Comparison of ENCODE assay signal across 1 cellular context in genomic region chr17:43359469-43360105, GRCh38.
TF ChIP-seq lines count a peak whose summit lies in the region.

No MANE protein-coding gene starts in this region.

TF ChIP-seq in GM12878, 131 proteins besides CTCF, POLR2A, EP300 and RAD21 (continued from another document):
- TF ChIP-seq, protein P1, sequence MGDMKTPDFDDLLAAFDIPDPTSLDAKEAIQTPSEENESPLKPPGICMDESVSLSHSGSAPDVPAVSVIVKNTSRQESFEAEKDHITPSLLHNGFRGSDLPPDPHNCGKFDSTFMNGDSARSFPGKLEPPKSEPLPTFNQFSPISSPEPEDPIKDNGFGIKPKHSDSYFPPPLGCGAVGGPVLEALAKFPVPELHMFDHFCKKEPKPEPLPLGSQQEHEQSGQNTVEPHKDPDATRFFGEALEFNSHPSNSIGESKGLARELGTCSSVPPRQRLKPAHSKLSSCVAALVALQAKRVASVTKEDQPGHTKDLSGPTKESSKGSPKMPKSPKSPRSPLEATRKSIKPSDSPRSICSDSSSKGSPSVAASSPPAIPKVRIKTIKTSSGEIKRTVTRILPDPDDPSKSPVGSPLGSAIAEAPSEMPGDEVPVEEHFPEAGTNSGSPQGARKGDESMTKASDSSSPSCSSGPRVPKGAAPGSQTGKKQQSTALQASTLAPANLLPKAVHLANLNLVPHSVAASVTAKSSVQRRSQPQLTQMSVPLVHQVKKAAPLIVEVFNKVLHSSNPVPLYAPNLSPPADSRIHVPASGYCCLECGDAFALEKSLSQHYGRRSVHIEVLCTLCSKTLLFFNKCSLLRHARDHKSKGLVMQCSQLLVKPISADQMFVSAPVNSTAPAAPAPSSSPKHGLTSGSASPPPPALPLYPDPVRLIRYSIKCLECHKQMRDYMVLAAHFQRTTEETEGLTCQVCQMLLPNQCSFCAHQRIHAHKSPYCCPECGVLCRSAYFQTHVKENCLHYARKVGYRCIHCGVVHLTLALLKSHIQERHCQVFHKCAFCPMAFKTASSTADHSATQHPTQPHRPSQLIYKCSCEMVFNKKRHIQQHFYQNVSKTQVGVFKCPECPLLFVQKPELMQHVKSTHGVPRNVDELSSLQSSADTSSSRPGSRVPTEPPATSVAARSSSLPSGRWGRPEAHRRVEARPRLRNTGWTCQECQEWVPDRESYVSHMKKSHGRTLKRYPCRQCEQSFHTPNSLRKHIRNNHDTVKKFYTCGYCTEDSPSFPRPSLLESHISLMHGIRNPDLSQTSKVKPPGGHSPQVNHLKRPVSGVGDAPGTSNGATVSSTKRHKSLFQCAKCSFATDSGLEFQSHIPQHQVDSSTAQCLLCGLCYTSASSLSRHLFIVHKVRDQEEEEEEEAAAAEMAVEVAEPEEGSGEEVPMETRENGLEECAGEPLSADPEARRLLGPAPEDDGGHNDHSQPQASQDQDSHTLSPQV (IDR thresholded peaks at IDR 0.05), result no peak
- TF ChIP-seq SREBF1 (IDR thresholded peaks at IDR 0.05; ENCODE audit: low read length) (no peak), RUNX3 (IDR thresholded peaks at IDR 0.05; ENCODE audit: low read length) (no peak)
- TF ChIP-seq, protein P2, sequence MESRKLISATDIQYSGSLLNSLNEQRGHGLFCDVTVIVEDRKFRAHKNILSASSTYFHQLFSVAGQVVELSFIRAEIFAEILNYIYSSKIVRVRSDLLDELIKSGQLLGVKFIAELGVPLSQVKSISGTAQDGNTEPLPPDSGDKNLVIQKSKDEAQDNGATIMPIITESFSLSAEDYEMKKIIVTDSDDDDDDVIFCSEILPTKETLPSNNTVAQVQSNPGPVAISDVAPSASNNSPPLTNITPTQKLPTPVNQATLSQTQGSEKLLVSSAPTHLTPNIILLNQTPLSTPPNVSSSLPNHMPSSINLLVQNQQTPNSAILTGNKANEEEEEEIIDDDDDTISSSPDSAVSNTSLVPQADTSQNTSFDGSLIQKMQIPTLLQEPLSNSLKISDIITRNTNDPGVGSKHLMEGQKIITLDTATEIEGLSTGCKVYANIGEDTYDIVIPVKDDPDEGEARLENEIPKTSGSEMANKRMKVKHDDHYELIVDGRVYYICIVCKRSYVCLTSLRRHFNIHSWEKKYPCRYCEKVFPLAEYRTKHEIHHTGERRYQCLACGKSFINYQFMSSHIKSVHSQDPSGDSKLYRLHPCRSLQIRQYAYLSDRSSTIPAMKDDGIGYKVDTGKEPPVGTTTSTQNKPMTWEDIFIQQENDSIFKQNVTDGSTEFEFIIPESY (IDR thresholded peaks at IDR 0.05), result no peak
- TF ChIP-seq, protein P3, sequence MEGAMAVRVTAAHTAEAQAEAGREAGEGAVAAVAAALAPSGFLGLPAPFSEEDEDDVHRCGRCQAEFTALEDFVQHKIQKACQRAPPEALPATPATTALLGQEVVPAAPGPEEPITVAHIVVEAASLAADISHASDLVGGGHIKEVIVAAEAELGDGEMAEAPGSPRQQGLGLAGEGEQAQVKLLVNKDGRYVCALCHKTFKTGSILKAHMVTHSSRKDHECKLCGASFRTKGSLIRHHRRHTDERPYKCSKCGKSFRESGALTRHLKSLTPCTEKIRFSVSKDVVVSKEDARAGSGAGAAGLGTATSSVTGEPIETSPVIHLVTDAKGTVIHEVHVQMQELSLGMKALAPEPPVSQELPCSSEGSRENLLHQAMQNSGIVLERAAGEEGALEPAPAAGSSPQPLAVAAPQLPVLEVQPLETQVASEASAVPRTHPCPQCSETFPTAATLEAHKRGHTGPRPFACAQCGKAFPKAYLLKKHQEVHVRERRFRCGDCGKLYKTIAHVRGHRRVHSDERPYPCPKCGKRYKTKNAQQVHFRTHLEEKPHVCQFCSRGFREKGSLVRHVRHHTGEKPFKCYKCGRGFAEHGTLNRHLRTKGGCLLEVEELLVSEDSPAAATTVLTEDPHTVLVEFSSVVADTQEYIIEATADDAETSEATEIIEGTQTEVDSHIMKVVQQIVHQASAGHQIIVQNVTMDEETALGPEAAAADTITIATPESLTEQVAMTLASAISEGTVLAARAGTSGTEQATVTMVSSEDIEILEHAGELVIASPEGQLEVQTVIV (IDR thresholded peaks at IDR 0.05; ENCODE audit: borderline replicate concordance, partially characterized antibody), result no peak
TF ChIP-seq in GM12878: peak in this region for 0.
